ENCODE assay signal across 16 cellular contexts in genomic region chr20:25327521-25328235, GRCh38.
"Had no signal": no experiment of that assay in that cellular context is flagged by ENCODE, and none has a peak within 500 bp of the region (broad histone marks: within the 10 kb centered on the region; RNA-seq: fewer than 3 reads in every experiment).

No MANE protein-coding gene starts in this region.

- H3K4me3 Mint-ChIP-seq: activated CD8-positive, alpha-beta T cell treated with anti-CD3 and anti-CD28 coated beads for 36 hours; activated naive CD8-positive, alpha-beta T cell treated with anti-CD3 and anti-CD28 coated beads, Interleukin-2, amount 50 U/mL, for 24 hours; activated T-cell treated with anti-CD3 and anti-CD28 coated beads, Interleukin-2, amount 50 U/mL, for 72 hours; stimulated activated effector memory CD8-positive, alpha-beta T cell treated with anti-CD3 and anti-CD28 coated beads, Interleukin-12 subunit alpha, Interleukin-12 subunit beta, amount 100 ng/mL, for 72 hours had no signal

- H3K27me3 ChIP-seq: colonic mucosa, transverse colon had no signal

- H3K9me3 ChIP-seq: colonic mucosa, lower lobe of right lung, transverse colon had no signal

- DNase-seq: activated CD4-positive, alpha-beta T cell treated with anti-CD3 and anti-CD28 coated beads for 4 hours; activated CD8-positive, alpha-beta memory T cell treated with anti-CD3 and anti-CD28 coated beads, Interleukin-2, amount 50 U/mL, for 4 hours; activated CD8-positive, alpha-beta T cell treated with anti-CD3 and anti-CD28 coated beads for 36 hours; activated naive CD8-positive, alpha-beta T cell treated with anti-CD3 and anti-CD28 coated beads, Interleukin-2, amount 50 U/mL, for 24 hours; activated T-cell treated with anti-CD3 and anti-CD28 coated beads, Interleukin-2, amount 50 U/mL, for 72 hours; colonic mucosa; effector CD4-positive, alpha-beta T cell; hippocampal formation; lower lobe of right lung; naive thymus-derived CD4-positive, alpha-beta T cell; right cardiac atrium; T-helper 9 cell; transverse colon had no signal

- H3K27me3 Mint-ChIP-seq: activated CD8-positive, alpha-beta T cell treated with anti-CD3 and anti-CD28 coated beads for 36 hours; activated naive CD8-positive, alpha-beta T cell treated with anti-CD3 and anti-CD28 coated beads, Interleukin-2, amount 50 U/mL, for 24 hours; naive thymus-derived CD4-positive, alpha-beta T cell had no signal

- H3K4me1 ChIP-seq: colonic mucosa had no signal

- H3K4me3 ChIP-seq: colonic mucosa, lower lobe of right lung, smooth muscle cell, transverse colon had no signal

- H3K27ac Mint-ChIP-seq: activated CD8-positive, alpha-beta T cell treated with anti-CD3 and anti-CD28 coated beads for 36 hours; activated naive CD8-positive, alpha-beta T cell treated with anti-CD3 and anti-CD28 coated beads, Interleukin-2, amount 50 U/mL, for 24 hours; activated T-cell treated with anti-CD3 and anti-CD28 coated beads, Interleukin-2, amount 50 U/mL, for 72 hours; stimulated activated effector memory CD8-positive, alpha-beta T cell treated with anti-CD3 and anti-CD28 coated beads, Interleukin-12 subunit alpha, Interleukin-12 subunit beta, amount 100 ng/mL, for 72 hours had no signal

- H3K36me3 ChIP-seq: colonic mucosa, transverse colon had no signal

- H3K9me3 Mint-ChIP-seq: activated CD8-positive, alpha-beta T cell treated with anti-CD3 and anti-CD28 coated beads for 36 hours; activated T-cell treated with anti-CD3 and anti-CD28 coated beads, Interleukin-2, amount 50 U/mL, for 72 hours; stimulated activated effector memory CD8-positive, alpha-beta T cell treated with anti-CD3 and anti-CD28 coated beads, Interleukin-12 subunit alpha, Interleukin-12 subunit beta, amount 100 ng/mL, for 72 hours had no signal

- H3K27ac ChIP-seq: colonic mucosa, lower lobe of right lung, transverse colon, VCaP had no signal
